ENCODE assay signal across 10 cellular contexts in the genomic region with DNA sequence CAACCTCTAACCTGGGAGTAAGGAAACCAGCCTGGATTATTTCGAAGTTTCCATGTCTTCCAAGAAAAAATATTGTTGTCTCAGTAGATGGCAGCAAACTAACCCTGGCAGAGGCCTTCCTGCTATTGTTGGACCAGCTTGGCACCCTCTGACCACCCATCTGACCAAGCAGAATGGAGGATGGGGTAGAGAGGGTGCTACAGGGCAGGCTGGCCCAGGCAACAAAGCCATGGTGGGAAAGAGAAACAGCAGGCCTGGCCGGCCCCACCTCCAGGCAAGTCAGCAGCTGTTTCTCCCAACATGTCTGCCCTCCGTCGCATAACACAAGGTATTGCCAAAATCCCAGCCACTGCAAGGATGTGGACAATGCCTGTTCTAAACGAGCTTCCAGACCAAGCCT.
DNase-seq lines count a peak whose midpoint lies in the region; ATAC-seq and TF ChIP-seq lines count a peak whose summit lies in the region.
"Had no signal": no experiment of that assay in that cellular context is flagged by ENCODE, and none has a peak within 500 bp of the region (broad histone marks: within the 10 kb centered on the region; RNA-seq: fewer than 3 reads in every experiment).

No MANE protein-coding gene starts in this region.

- intact Hi-C loops in stomach (cut with DNase I; ENCODE audit: low total_unique reads), result no loop called here

- TF ChIP-seq POLR2A in stomach (IDR thresholded peaks at IDR 0.05), result no peak

- H3K36me3 ChIP-seq in hepatocyte (replicated peaks; ENCODE audit: insufficient read depth, low read depth) (no peaks in the 10 kb centered on the region), stomach (peaks cover 0 to 5% (median 0%) of the 10 kb centered on the region in 4 donors)

- H3K9me2 ChIP-seq in hepatocyte (replicated peaks; ENCODE audit: insufficient read depth), result no peaks in the 10 kb centered on the region

- TF ChIP-seq CTCF in hepatocyte (IDR thresholded peaks at IDR 0.05; ENCODE audit: poor library complexity), result no peak
- no peak for TF ChIP-seq CTCF in stomach (IDR thresholded peaks at IDR 0.05)

- 65% methylated on average over 5 of the region's 5 CpGs for WGBS in hepatocyte (ENCODE audit: low lambda C conversion rate, missing lambda C conversion rate)
- WGBS in stomach, 5 donors, result 32 to 58% (median 45%) methylated on average over 5 of the region's 5 CpGs

- H3K4me3 ChIP-seq in hepatocyte (no peak overlapping the region), stomach (no peak overlapping the region)
- H3K4me3 ChIP-seq: body of pancreas had no signal

- ATAC-seq in HG03342 (IDR thresholded peaks at IDR 0.05; ENCODE audit: unreplicated experiment), result no peak

- H3K27ac ChIP-seq in angular gyrus (ENCODE audit: low read depth, low read length) (peak overlapping the region; percentile 97), hepatocyte (peak overlapping the region; percentile 61), stomach (peak overlapping the region in 4 of 5 donors; percentile 62 to 80 (median 72))
- H3K27ac ChIP-seq: 22Rv1 had no signal

- H4K20me1 ChIP-seq in hepatocyte (ENCODE audit: insufficient read depth, poor library complexity, severe bottlenecking), result peaks cover under 1% of the 10 kb centered on the region

- H3K9me3 ChIP-seq in hepatocyte (ENCODE audit: low read depth) (no peaks in the 10 kb centered on the region), stomach (no peaks in the 10 kb centered on the region)
- H3K9me3 ChIP-seq: body of pancreas had no signal

- no peak overlapping the region for H2AFZ ChIP-seq in hepatocyte

- peaks cover 42% of the 10 kb centered on the region for H3K79me2 ChIP-seq in hepatocyte

- peaks cover 21% of the 10 kb centered on the region for H3K4me1 ChIP-seq in hepatocyte (ENCODE audit: insufficient read depth)
- peaks cover 60 to 100% (median 86%) of the 10 kb centered on the region in 4 donors for H3K4me1 ChIP-seq in stomach

- no peak for TF ChIP-seq EP300 in stomach (IDR thresholded peaks at IDR 0.05)

- H3K27me3 ChIP-seq in hepatocyte (no peaks in the 10 kb centered on the region), stomach (no peaks in the 10 kb centered on the region)
- H3K27me3 ChIP-seq: body of pancreas had no signal

- no peak overlapping the region for H3K4me2 ChIP-seq in hepatocyte

- DNase-seq in DMS 273 (lab: John Stamatoyannopoulos, UW; ENCODE audit: unreplicated experiment), result peak; percentile 60
- DNase-seq in DMS 273 treated with DMSO at 0.1 percent for 48 hours (lab: John Stamatoyannopoulos, UW), result no peak
- DNase-seq in hepatocyte (ENCODE audit: low spot score), result no peak
- DNase-seq in stomach, result no peak
- no peak for DNase-seq in NCI-H146 (lab: John Stamatoyannopoulos, UW)
- DNase-seq in NCI-H1694 (lab: John Stamatoyannopoulos, UW), result no peak
